ENCODE assay signal across 8 cellular contexts in genomic region chr17:68019675-68020450, GRCh38. TPM values are rescaled to one million over a fixed set of nuclear protein-coding genes. Genes with fewer than 3 reads are reported as not detected.
A peak's percentile ranks its signal among the peaks of the same experiment; 100 is the strongest.
DNase-seq lines count a peak whose midpoint lies in the region; ATAC-seq, FAIRE-seq and TF ChIP-seq lines count a peak whose summit lies in the region.

No MANE protein-coding gene starts in this region.

- peak overlapping the region; percentile 73 for H3K56ac ChIP-seq in H1 (replicated peaks; ENCODE audit: insufficient read length, low read depth, low read length)

- H3K9ac ChIP-seq in H1 (replicated peaks in 1 of 4; ENCODE audit: extremely low read depth in 1 of 4, low read depth in 3 of 4, low read length in 3 of 4) = peak overlapping the region; percentile 45 to 92 (median 64)
- peak overlapping the region; percentile 83 for H3K9ac ChIP-seq in mesenchymal stem cell (ENCODE audit: low read length)

- TF ChIP-seq CTCF in Calu3 (IDR thresholded peaks at IDR 0.05; ENCODE audit: unreplicated experiment) (peak; percentile 38), H1 (IDR thresholded peaks at IDR 0.05; ENCODE audit: control extremely low read depth in 1 of 3, insufficient read depth in 1 of 3, low read depth in 1 of 3, low read length in 3 of 3) (peak; percentile 27 to 52 (median 43))

- peak in 1 of 2 experiments; percentile 28; a peak in 1 of 4 replicates for TF ChIP-seq RAD21 in H1 (IDR thresholded peaks at IDR 0.05 in 1 of 2, conservative IDR thresholded peaks at IDR 0.05 in 1 of 2; ENCODE audit: low read depth in 2 of 2, low read length in 2 of 2)

- H3K36me3 ChIP-seq in H1 (ENCODE audit: control insufficient read depth in 2 of 4, insufficient read depth in 4 of 4, low read length in 3 of 4) (no peaks in the 10 kb centered on the region), mesenchymal stem cell (ENCODE audit: control insufficient read depth in 1 of 2, insufficient read depth in 2 of 2, low read depth in 1 of 2, low read length in 2 of 2) (no peaks in the 10 kb centered on the region)

- CTCF ChIA-PET in Calu3 (lab: Charles Lee) = interaction anchor here (0.6 to 1.5 kb wide), 3 partner anchors 10 to 16 kb away, joined by 3 to 5 read pairs (median 5); no protein-coding TSS in a partner anchor
- CTCF ChIA-PET in H1 (lab: Charles Lee; ENCODE audit: partially characterized antibody) = interaction anchor here (0.7 to 2.2 kb wide), 11 partner anchors 9 to 442 kb away, joined by 3 to 11 read pairs (median 4); partner anchors contain the start of gene C17orf58

- POLR2A ChIA-PET in H1 (lab: Charles Lee; ENCODE audit: partially characterized antibody) = interaction anchor here (0.6 to 6.7 kb wide), 20 partner anchors 11 to 194 kb away, joined by 3 to 104 read pairs (median 4); partner anchors contain the start of genes BPTF and KPNA2

- FAIRE-seq in H1 (lab: Jason Lieb, UNC) = peak; percentile 45

- no peak overlapping the region for H2BK20ac ChIP-seq in H1 (ENCODE audit: low read length)

- peak overlapping the region; percentile 70 to 100 for H3K4me2 ChIP-seq in H1 (ENCODE audit: insufficient read depth in 1 of 2, low read depth in 2 of 2, low read length in 2 of 2)
- peak overlapping the region; percentile 96 for H3K4me2 ChIP-seq in mesenchymal stem cell (ENCODE audit: low read length, poor library complexity, severe bottlenecking)

- H2AK5ac ChIP-seq in H1 (ENCODE audit: low read depth, low read length) (no peak overlapping the region), mesenchymal stem cell (ENCODE audit: low read length, severe bottlenecking) (no peak overlapping the region)

- H4K91ac ChIP-seq in H1 (replicated peaks; ENCODE audit: insufficient read length, low read length) = no peak overlapping the region
- no peak overlapping the region for H4K91ac ChIP-seq in mesenchymal stem cell (ENCODE audit: low read length)

- H3K27ac ChIP-seq in H1 (ENCODE audit: low read depth, low read length) = peak overlapping the region; percentile 52
- peak overlapping the region; percentile 67 for H3K27ac ChIP-seq in mesenchymal stem cell (ENCODE audit: low read length, poor library complexity, severe bottlenecking)

- H3K4ac ChIP-seq in H1 (replicated peaks; ENCODE audit: insufficient read length, low read depth, low read length) = peak overlapping the region; percentile 29
- H3K4ac ChIP-seq in mesenchymal stem cell (ENCODE audit: low read depth in 1 of 2, low read length in 2 of 2) = peak overlapping the region in 1 of 2 experiments; percentile 86

- H3K4me1 Mint-ChIP-seq in Calu3 (ENCODE audit: low read depth, unreplicated experiment) = peaks cover 15% of the 10 kb centered on the region

- peak overlapping the region; percentile 76 for H3K4me3 Mint-ChIP-seq in Calu3 (ENCODE audit: low read depth, unreplicated experiment)

- H3K18ac ChIP-seq in H1 (ENCODE audit: extremely low read depth, low read length) (peak overlapping the region; percentile 95), mesenchymal stem cell (ENCODE audit: low read depth in 1 of 2, low read length in 2 of 2) (peak overlapping the region; percentile 72 to 76)

- H2BK5ac ChIP-seq in H1 (ENCODE audit: low read depth, low read length) (peak overlapping the region; percentile 81), mesenchymal stem cell (ENCODE audit: low read depth, low read length, poor library complexity, severe bottlenecking) (no peak overlapping the region)

- no peak overlapping the region for H2BK120ac ChIP-seq in H1 (replicated peaks; ENCODE audit: low read depth, low read length)
- no peak overlapping the region for H2BK120ac ChIP-seq in mesenchymal stem cell (ENCODE audit: low read depth, low read length)

- ATAC-seq in GM21367 (IDR thresholded peaks at IDR 0.05; ENCODE audit: unreplicated experiment) = peak; percentile 89

- peaks cover 5% of the 10 kb centered on the region; the same call in 1 of the 2 replicates for H3K23me2 ChIP-seq in H1 (ENCODE audit: low read depth, low read length)

- H3K79me2 ChIP-seq in H1 (ENCODE audit: control insufficient read depth in 1 of 2, insufficient read depth in 2 of 2, low read length in 2 of 2) = no peaks in the 10 kb centered on the region

- peaks cover 8% of the 10 kb centered on the region for H3K27me3 Mint-ChIP-seq in Calu3 (ENCODE audit: unreplicated experiment)

- no peaks in the 10 kb centered on the region for H3K9me3 Mint-ChIP-seq in Calu3 (ENCODE audit: low read depth, unreplicated experiment)

- H2BK15ac ChIP-seq in H1 (ENCODE audit: low read length) (no peak overlapping the region), mesenchymal stem cell (ENCODE audit: low read depth, poor library complexity, severe bottlenecking) (no peak overlapping the region)

- DNase-seq in Calu3 (peak; percentile 98), HT1080 (ENCODE audit: low read depth) (peak; percentile 95), H1 (ENCODE audit: low read depth in 1 of 2, low spot score in 2 of 2) (peak; percentile 94 to 100), mesenchymal stem cell (peak; percentile 96)
- DNase-seq in NK-92 treated with Interleukin-12 subunit alpha and Interleukin-12 subunit beta, amount 100 ng/mL, for 24 hours (lab: John Stamatoyannopoulos, UW) = peak; percentile 96
- DNase-seq in activated CD8-positive, alpha-beta memory T cell treated with anti-CD3 and anti-CD28 coated beads for 48 hours (ENCODE audit: low read depth in 2 of 3, low spot score in 2 of 3) = peak; percentile 99 to 100 (median 100)
- DNase-seq in stimulated activated CD8-positive, alpha-beta memory T cell treated with anti-CD3 and anti-CD28 coated beads, Interleukin-12 subunit alpha, Interleukin-12 subunit beta, amount 100 ng/mL, for 24 hours (ENCODE audit: extremely low read depth) = peak; percentile 90

- H2AFZ ChIP-seq in H1 (ENCODE audit: low read length) (peak overlapping the region; percentile 70), mesenchymal stem cell (ENCODE audit: low read depth, low read length) (peak overlapping the region; percentile 76)

- no peaks in the 10 kb centered on the region for H4K20me1 ChIP-seq in H1 (replicated peaks in 1 of 2; ENCODE audit: control insufficient read depth in 1 of 2, insufficient read depth in 2 of 2, low read length in 2 of 2)

- WGBS in H1 (ENCODE audit: extremely low coverage in 1 of 2, insufficient coverage in 1 of 2, insufficient read length in 1 of 2, insufficient replicate concordance in 2 of 2, low coverage in 1 of 2, low lambda C conversion rate in 2 of 2, missing lambda C conversion rate in 1 of 2), 2 experiments = 4% methylated on average over 53 of the region's 54 CpGs; no CpG with 5 or more reads in 1 of the 2 experiments
- 1% methylated on average over 54 of the region's 54 CpGs for WGBS in mesenchymal stem cell

- no peaks in the 10 kb centered on the region for H3K27me3 ChIP-seq in H1 (replicated peaks in 1 of 4; ENCODE audit: control insufficient read depth in 3 of 4, extremely low read depth in 1 of 4, insufficient read depth in 3 of 4, low read length in 3 of 4)
- H3K27me3 ChIP-seq in mesenchymal stem cell (ENCODE audit: control insufficient read depth in 1 of 2, insufficient read depth in 1 of 2, low read length in 2 of 2) = peaks cover 0 to under 1% of the 10 kb centered on the region in 2 experiments

- H4K8ac ChIP-seq in H1 (ENCODE audit: extremely low read depth, insufficient read depth, low read length) (no peak overlapping the region), mesenchymal stem cell (ENCODE audit: low read length) (peak overlapping the region; percentile 73)

- H3K4me1 ChIP-seq in H1 (replicated peaks in 1 of 4; ENCODE audit: control insufficient read depth in 3 of 4, insufficient read depth in 4 of 4, low read length in 3 of 4) (peaks cover 0 to 3% (median 1%) of the 10 kb centered on the region in 4 experiments; a peak in 4 of 7 replicates), mesenchymal stem cell (ENCODE audit: control insufficient read depth, insufficient read depth, low read depth, low read length) (no peaks in the 10 kb centered on the region)

- no peak for TF ChIP-seq EP300 in H1 (IDR thresholded peaks at IDR 0.05; ENCODE audit: borderline replicate concordance in 1 of 2, low read depth in 2 of 2, low read length in 2 of 2)

- H3K23ac ChIP-seq in H1 (ENCODE audit: insufficient read length) (no peak overlapping the region), mesenchymal stem cell (ENCODE audit: low read length in 2 of 2) (no peak overlapping the region)

- H3K4me3 ChIP-seq in H1 (ENCODE audit: extremely low read depth in 1 of 4, insufficient read depth in 2 of 4, low read depth in 3 of 4, low read length in 4 of 4) (peak overlapping the region; percentile 63 to 72 (median 70)), mesenchymal stem cell (ENCODE audit: insufficient read depth in 1 of 2, low read depth in 1 of 2, low read length in 2 of 2) (peak overlapping the region; percentile 65 to 84)

- H3K79me1 ChIP-seq in H1 (ENCODE audit: low read depth, low read length) (no peaks in the 10 kb centered on the region), mesenchymal stem cell (replicated peaks; ENCODE audit: low read length, poor library complexity, severe bottlenecking) (no peaks in the 10 kb centered on the region)

- H4K5ac ChIP-seq in H1 (ENCODE audit: insufficient read length, low read depth, low read length) = peak overlapping the region; percentile 88

- intact Hi-C loops in Calu3 (cut with micrococcal nuclease; ENCODE audit: unreplicated experiment) = loop anchor here (2.0 kb wide), 1 partner anchor 25 kb away; no protein-coding TSS in a partner anchor

- peaks cover 19% of the 10 kb centered on the region for H3K36me3 Mint-ChIP-seq in Calu3 (ENCODE audit: insufficient read depth, unreplicated experiment)

- peak overlapping the region; percentile 99 for H3K27ac Mint-ChIP-seq in Calu3 (ENCODE audit: unreplicated experiment)

- TF ChIP-seq POLR2A in H1 (IDR thresholded peaks at IDR 0.05; ENCODE audit: control extremely low read depth in 1 of 2, low read depth in 2 of 2, low read length in 2 of 2) = peak; percentile 73 to 80; a peak in 2 of 3 replicates

- H2BK12ac ChIP-seq in H1 (ENCODE audit: low read depth, low read length) (peak overlapping the region; percentile 75; the same call in 1 of the 2 replicates), mesenchymal stem cell (ENCODE audit: low read length in 2 of 2) (no peak overlapping the region)

- H3K9me3 ChIP-seq in H1 (ENCODE audit: insufficient read depth in 2 of 2, low read depth in 1 of 2, low read length in 1 of 2) = no peaks in the 10 kb centered on the region
- H3K9me3 ChIP-seq in mesenchymal stem cell (ENCODE audit: control insufficient read depth, low read length) = no peaks in the 10 kb centered on the region

- BruUV-seq in Calu3 (replicated peaks; lab: Mats Ljungman, UMichigan) = TSS peak; percentile 100

- H3K14ac ChIP-seq in H1 (ENCODE audit: insufficient read length) (no peak overlapping the region), mesenchymal stem cell (ENCODE audit: low read length in 2 of 2) (peak overlapping the region in 1 of 2 experiments; percentile 81)

RNA-seq across cellular contexts. Expression of gene KPNA2, which starts 15.7 kb away (rescaled TPM):
- 188 and 209 TPM in 2 replicates for total RNA-seq in Calu3 (2022)
- 281 and 347 TPM in 2 replicates for total RNA-seq in HT1080 (2014; rRNA removed; shearing (Covaris generic))
- 211 and 215 TPM in 2 replicates for polyA plus RNA-seq in HT1080 (2015; cell fraction: cytosol; rRNA removed)
- 410 and 454 TPM in 2 replicates for polyA plus RNA-seq in HT1080 (2015; cell fraction: nucleus; rRNA removed)
- total RNA-seq in H1 (2021; fragmentation: NEBNext Ultra II Directional; extraction: Animal tissue kit (Norgen Biotek cat#: 25700)) = 599 and 612 TPM in 2 replicates
- 282 and 413 TPM in 2 replicates for polyA plus RNA-seq in H1 (2011; rRNA removed)
- 359 TPM for polyA plus RNA-seq in H1 (2011; cell fraction: cytosol; rRNA removed)
- 273 TPM for polyA plus RNA-seq in H1 (2011; cell fraction: nucleus; rRNA removed)
- 400 to 532 TPM (median 448 TPM) in 4 replicates for polyA plus RNA-seq in H1 (2012, experiment 1 of 2)
- polyA plus RNA-seq in H1 (2012, experiment 2 of 2) = 97.1 TPM
- 316 TPM for polyA plus RNA-seq in H1 (2013, experiment 1 of 2)
- 317 TPM for polyA plus RNA-seq in H1 (2013, experiment 2 of 2)
- 770 and 875 TPM in 2 replicates for polyA minus RNA-seq in H1 (2011; rRNA and poly(A)+ RNA removed)
- 428 TPM for polyA minus RNA-seq in H1 (2011; cell fraction: cytosol; rRNA and poly(A)+ RNA removed)
- 320 TPM for polyA minus RNA-seq in H1 (2011; cell fraction: nucleus; rRNA and poly(A)+ RNA removed)
- polyA plus RNA-seq in mesenchymal stem cell (2013, experiment 1 of 2) = 92.3 TPM
- 90.7 TPM for polyA plus RNA-seq in mesenchymal stem cell (2013, experiment 2 of 2)

RNA-seq across cellular contexts. Expression of gene C17orf58, which starts 23.6 kb away (rescaled TPM):
- total RNA-seq in Calu3 (2022) = 10.3 and 11.8 TPM in 2 replicates
- 30.0 and 34.9 TPM in 2 replicates for total RNA-seq in HT1080 (2014; rRNA removed; shearing (Covaris generic))
- 39.4 and 39.7 TPM in 2 replicates for polyA plus RNA-seq in HT1080 (2015; cell fraction: cytosol; rRNA removed)
- polyA plus RNA-seq in HT1080 (2015; cell fraction: nucleus; rRNA removed) = 17.1 and 17.8 TPM in 2 replicates
- 21.8 and 24.1 TPM in 2 replicates for total RNA-seq in H1 (2021; fragmentation: NEBNext Ultra II Directional; extraction: Animal tissue kit (Norgen Biotek cat#: 25700))
- 20.5 and 22.6 TPM in 2 replicates for polyA plus RNA-seq in H1 (2011; rRNA removed)
- polyA plus RNA-seq in H1 (2011; cell fraction: cytosol; rRNA removed) = 23.9 TPM
- 18.5 TPM for polyA plus RNA-seq in H1 (2011; cell fraction: nucleus; rRNA removed)
- 17.9 to 21.2 TPM (median 19.4 TPM) in 4 replicates for polyA plus RNA-seq in H1 (2012, experiment 1 of 2)
- 8.9 TPM for polyA plus RNA-seq in H1 (2012, experiment 2 of 2)
- polyA plus RNA-seq in H1 (2013, experiment 1 of 2) = 32.3 TPM
- polyA plus RNA-seq in H1 (2013, experiment 2 of 2) = 34.2 TPM
- 10.9 and 11.1 TPM in 2 replicates for polyA minus RNA-seq in H1 (2011; rRNA and poly(A)+ RNA removed)
- polyA minus RNA-seq in H1 (2011; cell fraction: cytosol; rRNA and poly(A)+ RNA removed) = 8.1 TPM
- polyA minus RNA-seq in H1 (2011; cell fraction: nucleus; rRNA and poly(A)+ RNA removed) = 7.9 TPM
- 15.1 TPM for polyA plus RNA-seq in mesenchymal stem cell (2013, experiment 1 of 2)
- 15.3 TPM for polyA plus RNA-seq in mesenchymal stem cell (2013, experiment 2 of 2)

Comparison
In these comparisons a context has a peak if more than half of its experiments do, and no peak if none do; other contexts are left out.
1. Peak in every context shown above with its lines: DNase-seq, ATAC-seq, H3K4me3 ChIP-seq and H3K27ac ChIP-seq.